In genomic region chr1:214808845-214809460, GRCh38 we compare ENCODE assay signal across 10 cellular contexts.
DNase-seq lines count a peak whose midpoint lies in the region; ATAC-seq, FAIRE-seq and TF ChIP-seq lines count a peak whose summit lies in the region.
"Had no signal": no experiment of that assay in that cellular context is flagged by ENCODE, and none has a peak within 500 bp of the region (broad histone marks: within the 10 kb centered on the region; RNA-seq: fewer than 3 reads in every experiment).

No MANE protein-coding gene starts in this region.

- in situ Hi-C loops in GM13976 (cut with MboI; ENCODE audit: low sequenced_read_pairs, unreplicated experiment) = no loop called here
- in situ Hi-C loops in K562 (cut with MboI) = no loop called here

- H3K4me1 ChIP-seq in K562 (replicated peaks in 1 of 2; ENCODE audit: control insufficient read depth in 2 of 2, insufficient read depth in 2 of 2, low read length in 2 of 2) = no peaks in the 10 kb centered on the region
- no peaks in the 10 kb centered on the region for H3K4me1 ChIP-seq in osteoblast (ENCODE audit: insufficient read depth, low read length)
- H3K4me1 ChIP-seq: spleen had no signal

- H3K36me3 ChIP-seq in K562 (ENCODE audit: control insufficient read depth, insufficient read depth, low read length) = no peaks in the 10 kb centered on the region
- no peaks in the 10 kb centered on the region for H3K36me3 ChIP-seq in osteoblast (ENCODE audit: insufficient read depth, low read length)
- H3K36me3 ChIP-seq: spleen had no signal

- H3K27ac ChIP-seq in K562 (ENCODE audit: extremely low read depth, low read depth, low read length) (no peak overlapping the region), osteoblast (ENCODE audit: low read depth, low read length) (no peak overlapping the region)
- H3K27ac ChIP-seq: spleen had no signal

- CTCF ChIA-PET in K562 (lab: Yijun Ruan, JAX; ENCODE audit: low intra/inter-chr PET ratio) = no interaction called here

- intact Hi-C loops in K562 (cut with micrococcal nuclease) = loop anchor here (5.0 to 10.0 kb wide), 2 partner anchors 336 to 718 kb away; no protein-coding TSS in a partner anchor

- no peaks in the 10 kb centered on the region for H3K27me3 ChIP-seq in K562 (ENCODE audit: control insufficient read depth in 2 of 2, insufficient read depth in 2 of 2, low read length in 2 of 2)
- H3K27me3 ChIP-seq in osteoblast (ENCODE audit: insufficient read depth, low read length) = no peaks in the 10 kb centered on the region
- H3K27me3 ChIP-seq: spleen had no signal

- no peak overlapping the region for H3K4me3 ChIP-seq in NB4 (ENCODE audit: low read depth, low read length)
- H3K4me3 ChIP-seq in K562 = no peak overlapping the region
- no peak overlapping the region for H3K4me3 ChIP-seq in osteoblast (ENCODE audit: insufficient read depth, low read length)
- H3K4me3 ChIP-seq: spleen had no signal

- 12% methylated on average over 3 of the region's 3 CpGs for WGBS in K562 (ENCODE audit: insufficient coverage, low coverage, missing lambda C conversion rate)

- H3K79me2 ChIP-seq in K562 (ENCODE audit: control insufficient read depth, insufficient read depth, low read length) = no peaks in the 10 kb centered on the region
- no peaks in the 10 kb centered on the region for H3K79me2 ChIP-seq in osteoblast (ENCODE audit: insufficient read depth, low read length)

- TF ChIP-seq POLR2A in NB4 (IDR thresholded peaks at IDR 0.05; ENCODE audit: extremely low read depth, insufficient read length) = no peak
- TF ChIP-seq POLR2A in K562 (conservative IDR thresholded peaks at IDR 0.05) = no peak

- BruUV-seq in K562 (replicated peaks; lab: Mats Ljungman, UMichigan) = no TSS peak

- no peak for FAIRE-seq in K562 (lab: Jason Lieb, UNC)

- POLR2A ChIA-PET in K562 (lab: Yijun Ruan, JAX) = no interaction called here

- DNase-seq in GM13976 (ENCODE audit: low spot score) = no peak
- DNase-seq in NB4 (ENCODE audit: low read depth) = peak; percentile 11
- peak in 1 of 4 experiments; percentile 12 for DNase-seq in K562 (ENCODE audit: extremely low read depth in 1 of 4, low spot score in 3 of 4)
- DNase-seq in osteoblast (ENCODE audit: insufficient read length, low spot score, missing footprints) = peak; percentile 49
- DNase-seq: hippocampal formation, NCI-H2227 treated with DMSO at 0.1 percent for 48 hours, spleen had no signal

- peak; percentile 8 for TF ChIP-seq CTCF in GM13976 (IDR thresholded peaks at IDR 0.05; ENCODE audit: borderline replicate concordance, control extremely low read depth, extremely low read depth, insufficient read depth, missing control alignments)
- no peak for TF ChIP-seq CTCF in NB4 (IDR thresholded peaks at IDR 0.05; ENCODE audit: low read depth, low read length)
- peak in 1 of 3 experiments; percentile 39; a peak in 2 of 6 replicates for TF ChIP-seq CTCF in K562 (IDR thresholded peaks at IDR 0.05 in 2 of 3, conservative IDR thresholded peaks at IDR 0.05 in 1 of 3; ENCODE audit: insufficient read depth in 2 of 3, low read depth in 1 of 3, low read length in 3 of 3)
- TF ChIP-seq CTCF in osteoblast (IDR thresholded peaks at IDR 0.05; ENCODE audit: extremely low read depth, low read depth, low read length) = peak; percentile 49

- H3K9me3 ChIP-seq in K562 (replicated peaks; ENCODE audit: control insufficient read depth, insufficient read depth, low read depth, low read length) (no peaks in the 10 kb centered on the region), osteoblast (ENCODE audit: low read depth, low read length) (peaks cover 6% of the 10 kb centered on the region)

- peak; percentile 26 to 39; a peak in 3 of 4 replicates for TF ChIP-seq RAD21 in K562 (CRISPR knock-in tag; conservative IDR thresholded peaks at IDR 0.05 in 1 of 2, IDR thresholded peaks at IDR 0.05 in 1 of 2)

- no peaks in the 10 kb centered on the region for H3K9me1 ChIP-seq in K562 (ENCODE audit: control insufficient read depth, insufficient read depth, low read length)

- no peak overlapping the region for H3K9ac ChIP-seq in K562 (ENCODE audit: insufficient read depth in 1 of 2, low read depth in 2 of 2, low read length in 2 of 2)

- H3K4me2 ChIP-seq in K562 (ENCODE audit: insufficient read depth, low read length) (no peak overlapping the region), osteoblast (ENCODE audit: insufficient read depth, low read length) (no peak overlapping the region)

- TF ChIP-seq EP300 in K562 (IDR thresholded peaks at IDR 0.05; ENCODE audit: low read length) = no peak

- no peak overlapping the region for H2AFZ ChIP-seq in K562 (ENCODE audit: low read depth, low read length)
- H2AFZ ChIP-seq in osteoblast (ENCODE audit: low read length) = peak overlapping the region; percentile 51

- ATAC-seq in K562 (peak; percentile 67; the same call in 1 of the 3 replicates), GM21423 (IDR thresholded peaks at IDR 0.05; ENCODE audit: unreplicated experiment) (no peak), GM19452 (IDR thresholded peaks at IDR 0.05; ENCODE audit: unreplicated experiment) (no peak), HG03520 (IDR thresholded peaks at IDR 0.05; ENCODE audit: unreplicated experiment) (no peak)

- H4K20me1 ChIP-seq in K562 (replicated peaks; ENCODE audit: control insufficient read depth, insufficient read depth, low read length) = no peaks in the 10 kb centered on the region
- H4K20me1 ChIP-seq in osteoblast (ENCODE audit: insufficient read depth, low read length) = no peaks in the 10 kb centered on the region

TF ChIP-seq in K562, 482 proteins besides CTCF, POLR2A, EP300 and RAD21:
- TF ChIP-seq IRF1 (CRISPR knock-in tag; IDR thresholded peaks at IDR 0.05; ENCODE audit: borderline replicate concordance) (no peak), ZNF76 (CRISPR knock-in tag; IDR thresholded peaks at IDR 0.05; ENCODE audit: borderline replicate concordance) (no peak), SMC3 (conservative IDR thresholded peaks at IDR 0.05; ENCODE audit: insufficient read depth, low read depth, low read length) (0 out of 2 replicates have a peak, but pooled peaks have one; percentile 5), MITF (IDR thresholded peaks at IDR 0.05) (no peak)
